Comparison of ENCODE assay signal across 8 cellular contexts in genomic region chr18:62505669-62506494, GRCh38. TPM values are rescaled to one million over a fixed set of nuclear protein-coding genes. Genes with fewer than 3 reads are reported as not detected.
DNase-seq lines count a peak whose midpoint lies in the region; ATAC-seq and TF ChIP-seq lines count a peak whose summit lies in the region.

No MANE protein-coding gene starts in this region.

- ATAC-seq in Right ventricle myocardium superior (ENCODE audit: poor library complexity) (peak; percentile 46), HG03139 (IDR thresholded peaks at IDR 0.05; ENCODE audit: unreplicated experiment) (peak; percentile 92)

- no peak for TF ChIP-seq POLR2A in ovary (IDR thresholded peaks at IDR 0.05)

- peak overlapping the region; percentile 75 for H3K4me3 Mint-ChIP-seq in T-helper 1 cell treated with Interleukin-12 subunit alpha and Interleukin-12 subunit beta and Interleukin-4 antibody, amounts not matched to agents 30 μg/mL and 1 μg/mL, for 36 hours

- H3K36me3 Mint-ChIP-seq in T-helper 1 cell treated with Interleukin-12 subunit alpha and Interleukin-12 subunit beta and Interleukin-4 antibody, amounts not matched to agents 30 μg/mL and 1 μg/mL, for 36 hours (ENCODE audit: low read depth) = peaks cover 22% of the 10 kb centered on the region

- H3K9me3 Mint-ChIP-seq in T-helper 1 cell treated with Interleukin-12 subunit alpha and Interleukin-12 subunit beta and Interleukin-4 antibody, amounts not matched to agents 30 μg/mL and 1 μg/mL, for 36 hours = peaks cover 14% of the 10 kb centered on the region

- WGBS in ovary, 3 donors = 46 to 53% (median 48%) methylated on average over 8 of the region's 8 CpGs

- no peaks in the 10 kb centered on the region for H3K27me3 Mint-ChIP-seq in T-helper 1 cell treated with Interleukin-12 subunit alpha and Interleukin-12 subunit beta and Interleukin-4 antibody, amounts not matched to agents 30 μg/mL and 1 μg/mL, for 36 hours (ENCODE audit: low read depth)

- peak overlapping the region; percentile 100 for H3K27ac Mint-ChIP-seq in T-helper 1 cell treated with Interleukin-12 subunit alpha and Interleukin-12 subunit beta and Interleukin-4 antibody, amounts not matched to agents 30 μg/mL and 1 μg/mL, for 36 hours

- peaks cover 11% of the 10 kb centered on the region for H3K4me1 ChIP-seq in effector memory CD4-positive, alpha-beta T cell (ENCODE audit: control insufficient read depth, insufficient read depth, low read length, poor library complexity, severe bottlenecking)
- peaks cover 4% of the 10 kb centered on the region for H3K4me1 ChIP-seq in ovary (ENCODE audit: insufficient read depth)

- TF ChIP-seq EP300 in ovary (IDR thresholded peaks at IDR 0.05) = no peak

- intact Hi-C loops in Right ventricle myocardium superior (cut with DNase I) (no loop called here), cardiac septum (cut with DNase I) (no loop called here), ovary (cut with DNase I) (no loop called here), posterior cingulate gyrus (cut with DNase I) (no loop called here)

- H3K27ac ChIP-seq in effector memory CD4-positive, alpha-beta T cell (ENCODE audit: insufficient read depth, low read length, poor library complexity, severe bottlenecking) = peak overlapping the region; percentile 72
- no peak overlapping the region for H3K27ac ChIP-seq in ovary

- no peaks in the 10 kb centered on the region for H3K36me3 ChIP-seq in effector memory CD4-positive, alpha-beta T cell (ENCODE audit: control insufficient read depth, insufficient read depth, low read length)
- no peaks in the 10 kb centered on the region for H3K36me3 ChIP-seq in ovary

- no peaks in the 10 kb centered on the region for H3K27me3 ChIP-seq in effector memory CD4-positive, alpha-beta T cell (replicated peaks; ENCODE audit: control insufficient read depth, insufficient read depth, low read length, poor library complexity, severe bottlenecking)
- H3K27me3 ChIP-seq in ovary = no peaks in the 10 kb centered on the region

- H3K4me3 ChIP-seq in effector memory CD4-positive, alpha-beta T cell (ENCODE audit: insufficient read depth, low read depth, low read length, poor library complexity, severe bottlenecking) = peak overlapping the region; percentile 63
- H3K4me3 ChIP-seq in ovary = peak overlapping the region; percentile 28

- H3K4me1 Mint-ChIP-seq in T-helper 1 cell treated with Interleukin-12 subunit alpha and Interleukin-12 subunit beta and Interleukin-4 antibody, amounts not matched to agents 30 μg/mL and 1 μg/mL, for 36 hours (ENCODE audit: low read depth) = peaks cover 21% of the 10 kb centered on the region

- H3K9me3 ChIP-seq in effector memory CD4-positive, alpha-beta T cell (ENCODE audit: control insufficient read depth, low read length) = no peaks in the 10 kb centered on the region
- no peaks in the 10 kb centered on the region for H3K9me3 ChIP-seq in ovary

- DNase-seq in Right ventricle myocardium superior = no peak
- DNase-seq in cardiac septum (ENCODE audit: low spot score) = no peak
- no peak for DNase-seq in effector memory CD4-positive, alpha-beta T cell
- no peak for DNase-seq in ovary
- no peak for DNase-seq in posterior cingulate gyrus
- no peak for DNase-seq in effector CD8-positive, alpha-beta T cell (lab: John Stamatoyannopoulos, UW)

- no peak for TF ChIP-seq CTCF in ovary (IDR thresholded peaks at IDR 0.05)

RNA-seq across cellular contexts. Expression of gene ZCCHC2, which starts 16.9 kb away (rescaled TPM):
- total RNA-seq in Right ventricle myocardium superior (16.1 TPM), cardiac septum (19.1 TPM), ovary (10 to 100 TPM; 14.8 to 24.5 (median 22.3) TPM)
- 10 to 100 TPM in 1 of 2 donors, 1 to 10 TPM in 1; 7.7 to 21.9 TPM for polyA plus RNA-seq in ovary
